Comparison of ENCODE assay signal across 11 cellular contexts in genomic region chr2:69582582-69583176, GRCh38.
DNase-seq lines count a peak whose midpoint lies in the region; ATAC-seq and TF ChIP-seq lines count a peak whose summit lies in the region.
"Had no signal": no experiment of that assay in that cellular context is flagged by ENCODE, and none has a peak within 500 bp of the region (broad histone marks: within the 10 kb centered on the region; RNA-seq: fewer than 3 reads in every experiment).

No MANE protein-coding gene starts in this region.

- H3K4me1 ChIP-seq in right atrium auricular region (peaks cover 0 to 52% of the 10 kb centered on the region in 2 donors), testis (peaks cover 7% of the 10 kb centered on the region)

- CTCF ChIA-PET in activated CD8-positive, alpha-beta memory T cell treated with anti-CD3 and anti-CD28 coated beads, Interleukin-2, amount 10 ng/mL, durations not matched to agents 7 days and 5 days (lab: Charles Lee), result interaction anchor here (1.2 to 1.9 kb wide), 6 partner anchors 14 to 132 kb away, joined by 3 to 9 read pairs (median 6); no protein-coding TSS in a partner anchor
- CTCF ChIA-PET in T-cell (lab: Charles Lee), result interaction anchor here (0.6 to 2.6 kb wide), 8 partner anchors 13 to 234 kb away, joined by 3 to 19 read pairs (median 4); no protein-coding TSS in a partner anchor

- H3K27ac ChIP-seq in right atrium auricular region, result peak overlapping the region; percentile 33 to 55
- no peak overlapping the region for H3K27ac ChIP-seq in testis
- H3K27ac ChIP-seq: RWPE1 had no signal

- intact Hi-C loops in testis (cut with DNase I; ENCODE audit: low total_unique reads), result no loop called here

- H3K9me3 ChIP-seq in right atrium auricular region, result no peaks in the 10 kb centered on the region
- H3K9me3 ChIP-seq in testis, result no peaks in the 10 kb centered on the region

- peak overlapping the region; percentile 78 for H3K27ac Mint-ChIP-seq in activated CD8-positive, alpha-beta memory T cell treated with anti-CD3 and anti-CD28 coated beads, Interleukin-2, amount 10 ng/mL, durations not matched to agents 7 days and 5 days
- H3K27ac Mint-ChIP-seq in T-cell, result peak overlapping the region; percentile 82 to 89

- POLR2A ChIA-PET in T-cell (lab: Charles Lee), result interaction anchor here (0.6 to 0.7 kb wide), 4 partner anchors 25 to 69 kb away, joined by 3 to 9 read pairs (median 4); no protein-coding TSS in a partner anchor

- peaks cover 10% of the 10 kb centered on the region for H3K36me3 Mint-ChIP-seq in activated CD8-positive, alpha-beta memory T cell treated with anti-CD3 and anti-CD28 coated beads, Interleukin-2, amount 10 ng/mL, durations not matched to agents 7 days and 5 days
- peaks cover 7% of the 10 kb centered on the region for H3K36me3 Mint-ChIP-seq in T-cell

- TF ChIP-seq CTCF in right atrium auricular region (IDR thresholded peaks at IDR 0.05) (no peak), testis (IDR thresholded peaks at IDR 0.05) (no peak)

- H3K27me3 ChIP-seq in right atrium auricular region (no peaks in the 10 kb centered on the region), testis (no peaks in the 10 kb centered on the region)

- H3K4me3 Mint-ChIP-seq in activated CD8-positive, alpha-beta memory T cell treated with anti-CD3 and anti-CD28 coated beads, Interleukin-2, amount 10 ng/mL, durations not matched to agents 7 days and 5 days, result peak overlapping the region; percentile 57
- peak overlapping the region; percentile 38 to 72 (median 55) for H3K4me3 Mint-ChIP-seq in T-cell

- peaks cover 74% of the 10 kb centered on the region for H3K4me1 Mint-ChIP-seq in activated CD8-positive, alpha-beta memory T cell treated with anti-CD3 and anti-CD28 coated beads, Interleukin-2, amount 10 ng/mL, durations not matched to agents 7 days and 5 days
- H3K4me1 Mint-ChIP-seq in T-cell, result peaks cover 90 to 98% (median 90%) of the 10 kb centered on the region in 3 donors

- WGBS in testis, 2 donors, result 45 to 51% methylated on average over 3 of the region's 3 CpGs

- H3K4me3 ChIP-seq in right atrium auricular region (no peak overlapping the region), testis (no peak overlapping the region)

- H3K36me3 ChIP-seq in right atrium auricular region (no peaks in the 10 kb centered on the region), testis (ENCODE audit: low read depth, missing control alignments) (no peaks in the 10 kb centered on the region)

- H3K9me3 Mint-ChIP-seq in activated CD8-positive, alpha-beta memory T cell treated with anti-CD3 and anti-CD28 coated beads, Interleukin-2, amount 10 ng/mL, durations not matched to agents 7 days and 5 days (ENCODE audit: low read depth), result no peaks in the 10 kb centered on the region
- H3K9me3 Mint-ChIP-seq in T-cell, result no peaks in the 10 kb centered on the region

- ATAC-seq in activated CD8-positive, alpha-beta memory T cell treated with anti-CD3 and anti-CD28 coated beads, Interleukin-2, amount 10 ng/mL, durations not matched to agents 7 days and 5 days, result peak; percentile 53
- ATAC-seq in T-cell (replicated peaks in 1 of 4), result peak; percentile 57 to 75 (median 70)
- no peak for ATAC-seq in HG02798 (IDR thresholded peaks at IDR 0.05; ENCODE audit: poor library complexity, unreplicated experiment)
- no peak for ATAC-seq in HG02885 (IDR thresholded peaks at IDR 0.05; ENCODE audit: poor library complexity, unreplicated experiment)
- no peak for ATAC-seq in GM19035 (IDR thresholded peaks at IDR 0.05; ENCODE audit: unreplicated experiment)

- no peak for TF ChIP-seq POLR2A in testis (IDR thresholded peaks at IDR 0.05)

- DNase-seq in activated CD8-positive, alpha-beta memory T cell treated with anti-CD3 and anti-CD28 coated beads, Interleukin-2, amount 10 ng/mL, durations not matched to agents 7 days and 5 days, result no peak
- DNase-seq in activated CD8-positive, alpha-beta memory T cell treated with anti-CD3 and anti-CD28 coated beads, Interleukin-2, amount 50 U/mL, for 48 hours, result no peak
- DNase-seq in T-cell (peak in 15 of 34 experiments; percentile 7 to 47 (median 21)), right atrium auricular region (ENCODE audit: low spot score) (no peak), testis (peak; percentile 45)
- DNase-seq: HCEC 1CT, occipital lobe had no signal

- no peaks in the 10 kb centered on the region for H3K27me3 Mint-ChIP-seq in activated CD8-positive, alpha-beta memory T cell treated with anti-CD3 and anti-CD28 coated beads, Interleukin-2, amount 10 ng/mL, durations not matched to agents 7 days and 5 days
- no peaks in the 10 kb centered on the region for H3K27me3 Mint-ChIP-seq in T-cell

Comparison
In these comparisons a context has a peak if more than half of its experiments do, and no peak if none do; other contexts are left out.
1. ATAC-seq: peak in activated CD8-positive, alpha-beta memory T cell treated with anti-CD3 and anti-CD28 coated beads, Interleukin-2, amount 10 ng/mL, durations not matched to agents 7 days and 5 days (single experiment) and T-cell (4 of 4); none in HG02798 (single experiment), HG02885 (single experiment) and GM19035 (single experiment).
2. H3K27ac ChIP-seq: peak in right atrium auricular region (2 of 2); none in testis (0 of 2).